8 cellular contexts compared by ENCODE assay signal in genomic region chrX:41332408-41332987, GRCh38. TPM values are rescaled to one million over a fixed set of nuclear protein-coding genes. Genes with fewer than 3 reads are reported as not detected.
DNase-seq lines count a peak whose midpoint lies in the region; ATAC-seq, FAIRE-seq and TF ChIP-seq lines count a peak whose summit lies in the region.

No MANE protein-coding gene starts in this region.

- H3K9me1 ChIP-seq in endothelial cell of umbilical vein (replicated peaks; ENCODE audit: control insufficient read depth, extremely low read depth, insufficient read depth, low read length) = no peaks in the 10 kb centered on the region

- H3K4me3 ChIP-seq in AG04450 (ENCODE audit: low read depth, low read length) (peak overlapping the region; percentile 87), SU-DHL-6 (ENCODE audit: insufficient read depth, low read length, poor library complexity, severe bottlenecking) (peak overlapping the region; percentile 98), endothelial cell of umbilical vein (replicated peaks in 1 of 3; ENCODE audit: insufficient read depth in 1 of 3, low read depth in 1 of 3, low read length in 3 of 3) (peak overlapping the region; percentile 12 to 69 (median 58))

- H3K79me2 ChIP-seq in SU-DHL-6 (ENCODE audit: insufficient read depth, low read length) (peaks cover 35% of the 10 kb centered on the region), endothelial cell of umbilical vein (ENCODE audit: control insufficient read depth, insufficient read depth, low read length) (peaks cover 35% of the 10 kb centered on the region)

- peak overlapping the region; percentile 98 for H3K27ac ChIP-seq in AG04450 (ENCODE audit: low read depth, low read length)
- peak overlapping the region; percentile 97 for H3K27ac ChIP-seq in SU-DHL-6 (ENCODE audit: low read depth, low read length)
- peak overlapping the region; percentile 96 for H3K27ac ChIP-seq in endothelial cell of umbilical vein (ENCODE audit: insufficient read depth, low read depth, low read length)

- peaks cover 15% of the 10 kb centered on the region for H4K20me1 ChIP-seq in SU-DHL-6 (ENCODE audit: low read depth, low read length)
- peaks cover 5% of the 10 kb centered on the region for H4K20me1 ChIP-seq in endothelial cell of umbilical vein (replicated peaks; ENCODE audit: control insufficient read depth, extremely low read depth, insufficient read depth, low read length)

- no peaks in the 10 kb centered on the region for H3K27me3 Mint-ChIP-seq in naive B cell

- peaks cover 7% of the 10 kb centered on the region for H3K4me1 ChIP-seq in endothelial cell of umbilical vein (ENCODE audit: control insufficient read depth, extremely low read depth, insufficient read depth, low read length)

- no peaks in the 10 kb centered on the region for H3K27me3 ChIP-seq in AG04450 (ENCODE audit: control insufficient read depth, insufficient read depth, low read length)
- H3K27me3 ChIP-seq in SU-DHL-6 (ENCODE audit: low read length) = no peaks in the 10 kb centered on the region
- H3K27me3 ChIP-seq in endothelial cell of umbilical vein (ENCODE audit: control insufficient read depth in 2 of 2, insufficient read depth in 2 of 2, low read length in 2 of 2) = no peaks in the 10 kb centered on the region

- CTCF ChIA-PET in AG04450 (lab: Charles Lee) (no interaction called here), endothelial cell of umbilical vein (lab: Charles Lee) (no interaction called here)

- FAIRE-seq in endothelial cell of umbilical vein (lab: Jason Lieb, UNC) = peak; percentile 59

- intact Hi-C loops in endothelial cell of umbilical vein (cut with micrococcal nuclease) = loop anchor here (2.0 to 10.0 kb wide), 3 partner anchors 32 to 248 kb away; partner anchors contain the start of gene USP9X

- H3K4me3 Mint-ChIP-seq in naive B cell = peak overlapping the region; percentile 93 to 100 (median 99)

- no peaks in the 10 kb centered on the region for H3K9me2 ChIP-seq in SU-DHL-6 (replicated peaks; ENCODE audit: insufficient read depth, low read length)

- peak overlapping the region; percentile 66 for H2AFZ ChIP-seq in SU-DHL-6 (ENCODE audit: low read depth, low read length, severe bottlenecking)
- no peak overlapping the region for H2AFZ ChIP-seq in endothelial cell of umbilical vein (ENCODE audit: low read depth, low read length)

- POLR2A ChIA-PET in AG04450 (lab: Yijun Ruan, JAX) = no interaction called here
- POLR2A ChIA-PET in endothelial cell of umbilical vein (lab: Charles Lee) = no interaction called here

- peaks cover 0 to 8% (median 0%) of the 10 kb centered on the region in 7 donors for H3K9me3 Mint-ChIP-seq in naive B cell

- TSS peak; percentile 64 for BruUV-seq in endothelial cell of umbilical vein (replicated peaks; lab: Mats Ljungman, UMichigan)

- H3F3A ChIP-seq in SU-DHL-6 (ENCODE audit: insufficient read depth) = peaks cover 17% of the 10 kb centered on the region; the same call in 1 of the 2 replicates

- DNase-seq in AG04450 (ENCODE audit: low read depth, low spot score) = no peak
- peak; percentile 53 for DNase-seq in endothelial cell of umbilical vein (ENCODE audit: low read depth, low spot score)
- no peak for DNase-seq in naive B cell
- DNase-seq in NCI-H128 (lab: John Stamatoyannopoulos, UW; ENCODE audit: unreplicated experiment) = no peak
- DNase-seq in NCI-H2029 treated with DMSO at 0.1 percent for 48 hours (lab: John Stamatoyannopoulos, UW) = no peak

- H3K9ac ChIP-seq in SU-DHL-6 (ENCODE audit: low read length) = peak overlapping the region; percentile 99
- peak overlapping the region; percentile 97 for H3K9ac ChIP-seq in endothelial cell of umbilical vein (replicated peaks; ENCODE audit: extremely low read depth, insufficient read depth, low read length)

- ATAC-seq in GM18502 (IDR thresholded peaks at IDR 0.05; ENCODE audit: poor library complexity, unreplicated experiment) (peak; percentile 13), HG03045 (IDR thresholded peaks at IDR 0.05; ENCODE audit: unreplicated experiment) (peak; percentile 8), naive B cell (ENCODE audit: low read depth in 2 of 2) (peak; percentile 3 to 5)

- H3K36me3 Mint-ChIP-seq in naive B cell = peaks cover 5 to 15% of the 10 kb centered on the region in 2 donors

- no peak for TF ChIP-seq CTCF in AG04450 (IDR thresholded peaks at IDR 0.05; ENCODE audit: low read depth, low read length)
- TF ChIP-seq CTCF in SU-DHL-6 (IDR thresholded peaks at IDR 0.05; ENCODE audit: insufficient read depth, low read length, poor library complexity, severe bottlenecking) = no peak
- no peak for TF ChIP-seq CTCF in endothelial cell of umbilical vein (IDR thresholded peaks at IDR 0.05; ENCODE audit: extremely low read depth in 1 of 2, insufficient read depth in 1 of 2, low read depth in 1 of 2, low read length in 2 of 2)

- H3K27ac Mint-ChIP-seq in naive B cell = peak overlapping the region; percentile 99 to 100 (median 100)

- peaks cover 23 to 59% (median 47%) of the 10 kb centered on the region in 3 donors for H3K4me1 Mint-ChIP-seq in naive B cell

- TF ChIP-seq POLR2A in endothelial cell of umbilical vein (IDR thresholded peaks at IDR 0.05; ENCODE audit: low read depth, low read length) = no peak

- H3K9me3 ChIP-seq in AG04450 (ENCODE audit: control insufficient read depth, insufficient read depth, low read length) = no peaks in the 10 kb centered on the region; the same call in 1 of the 2 replicates
- H3K9me3 ChIP-seq in SU-DHL-6 (ENCODE audit: insufficient read depth, low read length) = no peaks in the 10 kb centered on the region
- no peaks in the 10 kb centered on the region for H3K9me3 ChIP-seq in endothelial cell of umbilical vein (replicated peaks; ENCODE audit: control insufficient read depth, insufficient read depth, low read length)

- H3K4me2 ChIP-seq in SU-DHL-6 (ENCODE audit: low read depth, low read length, poor library complexity, severe bottlenecking) = peak overlapping the region; percentile 89
- H3K4me2 ChIP-seq in endothelial cell of umbilical vein (ENCODE audit: insufficient read depth, low read length) = peak overlapping the region; percentile 69

- H3K36me3 ChIP-seq in SU-DHL-6 (ENCODE audit: low read length) (peaks cover under 1% of the 10 kb centered on the region), endothelial cell of umbilical vein (ENCODE audit: control insufficient read depth in 2 of 2, extremely low read depth in 1 of 2, insufficient read depth in 2 of 2, low read length in 2 of 2) (no peaks in the 10 kb centered on the region)

- dilution Hi-C loops in endothelial cell of umbilical vein (cut with MboI; ENCODE audit: extremely low pct_ligation_motif_present, low sequenced_read_pairs) = no loop called here

TF ChIP-seq in endothelial cell of umbilical vein, 7 proteins besides CTCF, POLR2A, EP300 and RAD21:
- TF ChIP-seq GATA2 (IDR thresholded peaks at IDR 0.05; ENCODE audit: insufficient read depth, insufficient read length, low read depth, low read length) (no peak), MYC (IDR thresholded peaks at IDR 0.05; ENCODE audit: low read depth, low read length) (no peak), JUN (IDR thresholded peaks at IDR 0.05; ENCODE audit: borderline replicate concordance, insufficient read depth, insufficient read length, low read depth) (no peak), POLR2AphosphoS5 (IDR thresholded peaks at IDR 0.05; ENCODE audit: insufficient read depth, low read depth, low read length) (no peak), FOS (IDR thresholded peaks at IDR 0.05; ENCODE audit: borderline replicate concordance, insufficient read depth, low read length) (no peak), EZH2 (IDR thresholded peaks at IDR 0.05; ENCODE audit: borderline replicate concordance, low read depth, low read length, severe bottlenecking) (no peak), MAX (IDR thresholded peaks at IDR 0.05; ENCODE audit: insufficient read depth, insufficient read length) (no peak)

RNA-seq across cellular contexts. Expression of gene DDX3X, which starts 1.5 kb away (rescaled TPM):
- polyA plus RNA-seq in AG04450 (2011; rRNA removed) (110 and 111 TPM in 2 replicates), endothelial cell of umbilical vein (28.7 and 48.5 TPM in 2 replicates), naive B cell (ENCODE audit: low read depth in 6 of 6) (100 to 1,000 TPM in 5 of 6 donors, 10 to 100 TPM in 1; 96.7 to 193 (median 158) TPM)
- polyA minus RNA-seq in AG04450 (2011; rRNA and poly(A)+ RNA removed) = 160 and 192 TPM in 2 replicates
- total RNA-seq in endothelial cell of umbilical vein = 300 and 304 TPM in 2 replicates
- polyA plus RNA-seq in endothelial cell of umbilical vein (2011; cell fraction: cytosol; rRNA removed) = 49.3 and 50.0 TPM in 2 replicates
- 128 and 131 TPM in 2 replicates for polyA plus RNA-seq in endothelial cell of umbilical vein (2011; cell fraction: nucleus; rRNA removed)
- 171 and 238 TPM in 2 replicates for polyA plus RNA-seq in endothelial cell of umbilical vein (2012)
- polyA minus RNA-seq in endothelial cell of umbilical vein = 158 and 184 TPM in 2 replicates
- polyA minus RNA-seq in endothelial cell of umbilical vein (2011; cell fraction: cytosol; rRNA and poly(A)+ RNA removed) = 175 TPM
- polyA minus RNA-seq in endothelial cell of umbilical vein (2011; cell fraction: nucleus; rRNA and poly(A)+ RNA removed) = 207 and 245 TPM in 2 replicates
